In the genomic region with DNA sequence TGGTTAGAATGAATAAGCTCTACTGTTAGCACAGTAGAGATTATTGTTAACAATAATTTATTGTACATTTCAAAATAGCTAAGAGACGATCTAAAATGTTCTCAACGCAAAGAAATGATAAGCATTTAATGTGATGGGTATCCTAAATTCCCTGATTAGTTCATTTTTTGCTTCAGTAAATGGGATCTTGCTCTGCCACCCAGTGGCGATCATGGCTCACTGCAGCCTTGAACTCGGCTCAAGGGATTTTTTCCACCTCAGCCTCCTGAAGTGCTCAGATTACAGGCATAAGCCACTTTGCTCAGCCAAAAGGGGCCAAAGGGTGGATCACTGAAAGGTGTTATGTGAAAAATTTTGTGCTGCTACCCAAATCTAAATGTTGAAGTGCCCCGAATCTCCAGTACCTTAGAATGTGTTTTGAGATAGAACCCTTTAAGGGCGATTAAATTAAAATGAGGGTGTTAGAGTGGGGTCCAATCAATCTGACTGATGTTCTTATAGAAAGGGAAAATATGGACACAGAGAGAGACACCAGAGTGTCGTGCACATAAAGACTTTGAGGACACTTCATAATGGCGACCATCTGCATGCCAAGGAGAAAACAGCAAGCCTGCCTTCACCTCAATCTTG, we compare ENCODE assay signal across 8 cellular contexts. TPM values are rescaled to one million over a fixed set of nuclear protein-coding genes. Genes with fewer than 3 reads are reported as not detected.
DNase-seq lines count a peak whose midpoint lies in the region; ATAC-seq and TF ChIP-seq lines count a peak whose summit lies in the region.

No MANE protein-coding gene starts in this region.

- no peaks in the 10 kb centered on the region for H3K9me3 ChIP-seq in colonic mucosa

- H3K4me3 Mint-ChIP-seq in activated CD4-positive, alpha-beta T cell treated with anti-CD3 and anti-CD28 coated beads for 36 hours = no peak overlapping the region

- TF ChIP-seq CTCF in colonic mucosa (IDR thresholded peaks at IDR 0.05) = peak; percentile 88

- H3K9ac ChIP-seq in colonic mucosa (ENCODE audit: low read depth in 2 of 2, low read length in 2 of 2) = no peak overlapping the region

- H3K4me1 Mint-ChIP-seq in activated CD4-positive, alpha-beta T cell treated with anti-CD3 and anti-CD28 coated beads for 36 hours = no peaks in the 10 kb centered on the region

- peak; percentile 65 for ATAC-seq in activated CD4-positive, alpha-beta T cell treated with anti-CD3 and anti-CD28 coated beads for 36 hours
- no peak for ATAC-seq in GM18502 (IDR thresholded peaks at IDR 0.05; ENCODE audit: poor library complexity, unreplicated experiment)

- no peaks in the 10 kb centered on the region for H3K4me1 ChIP-seq in colonic mucosa

- CTCF ChIA-PET in activated CD4-positive, alpha-beta T cell treated with anti-CD3 and anti-CD28 coated beads for 36 hours (lab: Charles Lee) = interaction anchor here (0.6 to 1.5 kb wide), 11 partner anchors 9 to 162 kb away, joined by 3 to 13 read pairs (median 5); a partner anchor contains a TSS

- intact Hi-C loops in activated CD4-positive, alpha-beta T cell treated with anti-CD3 and anti-CD28 coated beads for 36 hours (cut with DNase I, micrococcal nuclease) = loop anchor here (1.0 to 10.0 kb wide), 4 partner anchors 67 to 463 kb away; a partner anchor contains a TSS
- intact Hi-C loops in colonic mucosa (cut with DNase I) = loop anchor here (2.0 kb wide), 1 partner anchor 99 kb away; a partner anchor contains a TSS

- H3K36me3 Mint-ChIP-seq in activated CD4-positive, alpha-beta T cell treated with anti-CD3 and anti-CD28 coated beads for 36 hours (ENCODE audit: low read depth) = no peaks in the 10 kb centered on the region

- H3K27ac Mint-ChIP-seq in activated CD4-positive, alpha-beta T cell treated with anti-CD3 and anti-CD28 coated beads for 36 hours = no peak overlapping the region

- no peaks in the 10 kb centered on the region for H3K27me3 Mint-ChIP-seq in activated CD4-positive, alpha-beta T cell treated with anti-CD3 and anti-CD28 coated beads for 36 hours

- H3K27ac ChIP-seq in colonic mucosa = no peak overlapping the region

- no peak overlapping the region for H3K4me3 ChIP-seq in colonic mucosa

- no peaks in the 10 kb centered on the region for H3K36me3 ChIP-seq in colonic mucosa

- DNase-seq in NK-92 treated with Interleukin-12 subunit alpha and Interleukin-12 subunit beta, amount 100 ng/mL, for 24 hours (lab: John Stamatoyannopoulos, UW) = peak; percentile 11
- DNase-seq in NK-92 (lab: John Stamatoyannopoulos, UW; ENCODE audit: unreplicated experiment) (no peak), NCI-H2107 treated with DMSO at 0.1 percent for 48 hours (lab: John Stamatoyannopoulos, UW; ENCODE audit: unreplicated experiment) (peak; percentile 42), colonic mucosa (peak; percentile 53), lung microvascular endothelial cell (ENCODE audit: low read depth in 2 of 2) (peak; percentile 66 to 77)
- DNase-seq in activated CD4-positive, alpha-beta T cell treated with anti-CD3 and anti-CD28 coated beads for 36 hours = peak; percentile 73
- peak; percentile 27 for DNase-seq in stimulated activated CD8-positive, alpha-beta memory T cell treated with anti-CD3 and anti-CD28 coated beads, Interleukin-15, amount 100 ng/mL, for 1 hour (ENCODE audit: low read depth)

- no peaks in the 10 kb centered on the region for H3K9me3 Mint-ChIP-seq in activated CD4-positive, alpha-beta T cell treated with anti-CD3 and anti-CD28 coated beads for 36 hours (ENCODE audit: low read depth)

- no peaks in the 10 kb centered on the region for H3K27me3 ChIP-seq in colonic mucosa

- POLR2A ChIA-PET in activated CD4-positive, alpha-beta T cell treated with anti-CD3 and anti-CD28 coated beads for 36 hours (lab: Charles Lee) = no interaction called here

RNA-seq across cellular contexts. Expression of a gene that starts 31.5 kb away (rescaled TPM):
- total RNA-seq in activated CD4-positive, alpha-beta T cell treated with anti-CD3 and anti-CD28 coated beads for 36 hours = 10 to 100 TPM; 28.6 to 34.2 TPM
- total RNA-seq in colonic mucosa = 10 to 100 TPM in 1 of 2 donors, 1 to 10 TPM in 1; 7.5 to 10.6 TPM
- total RNA-seq in lung microvascular endothelial cell = 5.0 and 8.7 TPM in 2 replicates

RNA-seq across cellular contexts. Expression of a gene that starts 48.0 kb away (rescaled TPM):
- 100 to 1,000 TPM; 215 to 231 TPM for total RNA-seq in activated CD4-positive, alpha-beta T cell treated with anti-CD3 and anti-CD28 coated beads for 36 hours
- total RNA-seq in colonic mucosa (100 to 1,000 TPM; 273 to 378 TPM), lung microvascular endothelial cell (85.4 and 89.1 TPM in 2 replicates)

RNA-seq across cellular contexts. Expression of a gene that starts 59.1 kb away (rescaled TPM):
- 1 to 10 TPM; 4.8 to 5.0 TPM for total RNA-seq in activated CD4-positive, alpha-beta T cell treated with anti-CD3 and anti-CD28 coated beads for 36 hours
- total RNA-seq in colonic mucosa (10 to 100 TPM; 13.2 TPM), lung microvascular endothelial cell (2.4 and 2.6 TPM in 2 replicates)
